In genomic region chr6:114172861-114173260, GRCh38 we compare ENCODE assay signal across 29 cellular contexts.
"Had no signal": no experiment of that assay in that cellular context is flagged by ENCODE, and none has a peak within 500 bp of the region (broad histone marks: within the 10 kb centered on the region; RNA-seq: fewer than 3 reads in every experiment).

No MANE protein-coding gene starts in this region.

- H3K4me1 ChIP-seq: left lung, lower lobe of right lung, testis, transverse colon, upper lobe of left lung, vagina had no signal

- H3K27ac ChIP-seq: left lung, lower lobe of right lung, pancreas, prostate gland, skin epidermis, stomach, testis, thyroid gland, transverse colon, upper lobe of left lung, vagina had no signal

- H3K9me3 ChIP-seq: left lung, lower lobe of right lung, pancreas, prostate gland, stomach, testis, thyroid gland, transverse colon, upper lobe of left lung, vagina had no signal

- H3K36me3 ChIP-seq: left lung, lower lobe of right lung, pancreas, prostate gland, stomach, thyroid gland, transverse colon, upper lobe of left lung, vagina had no signal

- ATAC-seq: left colon; left lung; lower lobe of right lung; naive thymus-derived CD8-positive, alpha-beta T cell; pancreas; right cardiac atrium; sciatic nerve; stimulated activated naive B cell treated with anti-CD40 and anti-IgM and Interleukin-4, amounts not matched to agents 10 μg/mL and 1 μg/mL and 100 μg/mL, for 72 hours; stimulated activated naive CD8-positive, alpha-beta T cell treated with anti-CD3 and anti-CD28 coated beads, Interleukin-15, Interleukin-2, amounts not matched to agents 100 U/mL and 50 U/mL, for 24 hours had no signal

- H3K27me3 ChIP-seq: left lung, pancreas, stomach, testis, thyroid gland, transverse colon, upper lobe of left lung, vagina had no signal

- H3K4me3 ChIP-seq: left lung, lower lobe of right lung, pancreas, prostate gland, skin epidermis, stomach, testis, thyroid gland, transverse colon, upper lobe of left lung, vagina had no signal

- FAIRE-seq: islet of Langerhans, kidney, pancreas had no signal

- DNase-seq: immature natural killer cell; kidney; left colon; left lung; lower lobe of right lung; mammary epithelial cell; mesenchymal stem cell; naive thymus-derived CD8-positive, alpha-beta T cell; nucleus accumbens; pancreas; posterior cingulate gyrus; retina; right cardiac atrium; stimulated activated CD4-positive, alpha-beta T cell treated with anti-CD3 and anti-CD28 coated beads, Interleukin-12 subunit alpha, Interleukin-12 subunit beta, amount 100 ng/mL, for 4 hours; stimulated activated CD4-positive, alpha-beta T cell treated with anti-CD3 and anti-CD28 coated beads, Interleukin-15, amount 100 ng/mL, for 24 hours; stimulated activated CD4-positive, alpha-beta T cell treated with anti-CD3 and anti-CD28 coated beads, Interleukin-2, amount 100 ng/mL, for 24 hours; stimulated activated CD4-positive, alpha-beta T cell treated with anti-CD3 and anti-CD28 coated beads, Interleukin-4, amount 100 ng/mL, for 1 hour; stimulated activated naive B cell treated with anti-CD40 and anti-IgM and Interleukin-4, amounts not matched to agents 10 μg/mL and 1 μg/mL and 100 μg/mL, for 72 hours; stimulated activated naive CD8-positive, alpha-beta T cell treated with anti-CD3 and anti-CD28 coated beads, Interleukin-15, Interleukin-2, amounts not matched to agents 100 U/mL and 50 U/mL, for 24 hours; stomach; testis; thyroid gland; transverse colon; upper lobe of left lung had no signal
